Comparison of ENCODE assay signal across 14 cellular contexts in the genomic region with DNA sequence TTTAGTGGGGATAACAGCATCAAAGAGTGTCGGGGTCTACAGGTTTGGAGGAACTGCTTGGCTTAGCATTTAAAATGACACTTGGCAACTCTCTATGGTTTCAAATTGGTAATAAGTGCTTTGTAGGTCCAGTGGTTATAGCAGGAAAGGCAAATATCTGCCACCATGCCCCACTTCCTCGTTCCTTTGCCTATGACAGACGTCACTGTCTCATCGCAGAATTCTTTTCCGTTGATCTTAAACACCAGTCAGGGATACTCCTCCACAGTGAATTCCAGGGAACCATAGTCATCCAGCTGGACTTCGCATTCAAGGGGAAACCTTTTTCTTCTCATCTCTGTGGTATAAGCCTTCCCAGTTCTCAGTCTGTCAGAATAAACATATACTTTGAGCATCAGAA.
DNase-seq lines count a peak whose midpoint lies in the region; TF ChIP-seq lines count a peak whose summit lies in the region.
"Had no signal": no experiment of that assay in that cellular context is flagged by ENCODE, and none has a peak within 500 bp of the region (broad histone marks: within the 10 kb centered on the region; RNA-seq: fewer than 3 reads in every experiment).

No MANE protein-coding gene starts in this region.

- peak; percentile 93 for DNase-seq in ACHN
- peak; percentile 97 for DNase-seq in HS-5 (ENCODE audit: low read depth)
- peak; percentile 79 for DNase-seq in astrocyte of the cerebellum (ENCODE audit: low read depth)
- DNase-seq in islet precursor cell = peak; percentile 85
- DNase-seq in GOT3 (lab: John Stamatoyannopoulos, UW) = no peak
- DNase-seq in DMS114 treated with DMSO at 0.1 percent for 48 hours (lab: John Stamatoyannopoulos, UW; ENCODE audit: unreplicated experiment) = no peak
- DNase-seq in DMS53 treated with DMSO at 0.1 percent for 48 hours (lab: John Stamatoyannopoulos, UW; ENCODE audit: unreplicated experiment) = no peak
- no peak for DNase-seq in lower leg skin (ENCODE audit: low spot score in 2 of 2)
- DNase-seq: activated CD8-positive, alpha-beta memory T cell treated with anti-CD3 and anti-CD28 coated beads for 24 hours; amygdala; BE2C; lower lobe of right lung; NCI-H1105; upper lobe of left lung had no signal

- in situ Hi-C loops in ACHN (cut with HindIII; ENCODE audit: low pct_ligation_motif_present, low pct_unique_long_range_greater_than_20kb, low sequenced_read_pairs) = no loop called here
- in situ Hi-C loops in astrocyte of the cerebellum (cut with HindIII; ENCODE audit: low sequenced_read_pairs) = no loop called here

- no peak for TF ChIP-seq POLR2A in lower leg skin (IDR thresholded peaks at IDR 0.05)

- TF ChIP-seq CTCF in astrocyte of the cerebellum (IDR thresholded peaks at IDR 0.05; ENCODE audit: low read depth, low read length, missing control alignments) (no peak), lower leg skin (IDR thresholded peaks at IDR 0.05) (no peak)

- intact Hi-C loops in lower leg skin (cut with DNase I; ENCODE audit: low total_unique reads) = no loop called here

- WGBS in lower leg skin, 2 donors = 83 to 95% methylated on average over 6 of the region's 6 CpGs

- H3K4me3 ChIP-seq in astrocyte of the cerebellum (ENCODE audit: low read depth, low read length) = no peak overlapping the region
- no peak overlapping the region for H3K4me3 ChIP-seq in lower leg skin (ENCODE audit: low read depth, poor library complexity, severe bottlenecking)
- H3K4me3 ChIP-seq: lower lobe of right lung, upper lobe of left lung had no signal

Comparison
In these comparisons a context has a peak if more than half of its experiments do, and no peak if none do; other contexts are left out.
1. DNase-seq: peak in ACHN (single experiment), HS-5 (single experiment), astrocyte of the cerebellum (single experiment) and islet precursor cell (single experiment); none in GOT3 (single experiment), DMS114 treated with DMSO at 0.1 percent for 48 hours (single experiment), DMS53 treated with DMSO at 0.1 percent for 48 hours (single experiment) and lower leg skin (0 of 2).